In the genomic region with DNA sequence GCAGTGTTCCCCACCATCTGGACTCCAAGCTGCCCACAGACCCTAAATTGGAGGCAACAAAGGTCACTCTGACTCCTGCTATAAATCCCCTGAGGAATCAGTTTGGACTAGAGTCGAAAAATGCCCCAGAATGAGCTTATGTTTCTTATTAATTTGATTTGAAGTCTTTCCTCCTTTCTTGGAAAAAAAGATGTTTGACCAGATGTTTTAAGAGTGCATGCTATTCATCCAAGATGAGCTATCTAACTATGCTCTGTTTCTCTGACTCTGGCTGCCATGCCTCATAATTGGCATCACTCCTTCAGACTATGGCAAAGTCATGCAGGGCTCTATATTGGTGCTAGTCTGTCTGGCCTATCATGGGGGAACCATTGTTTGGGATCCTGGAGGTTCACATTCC, we compare ENCODE assay signal across 7 cellular contexts.
"Had no signal": no experiment of that assay in that cellular context is flagged by ENCODE, and none has a peak within 500 bp of the region (broad histone marks: within the 10 kb centered on the region; RNA-seq: fewer than 3 reads in every experiment).

No MANE protein-coding gene starts in this region.

- H3K36me3 ChIP-seq: HAP-1 had no signal

- H3K9me3 ChIP-seq: HAP-1 had no signal

- DNase-seq: GM23248, GOT3, H7, HFFc6, KBM-7 had no signal

- H3K4me1 ChIP-seq: HAP-1 had no signal

- H3K9ac ChIP-seq: GM23248 had no signal

- H3K4me3 ChIP-seq: GM23248, HAP-1 had no signal

- H3K27ac ChIP-seq: GM23248, HL-60 had no signal

- H2AFZ ChIP-seq: GM23248 had no signal
